In genomic region chr16:1543085-1543896, GRCh38 we compare ENCODE assay signal across 8 cellular contexts. TPM values are rescaled to one million over a fixed set of nuclear protein-coding genes. Genes with fewer than 3 reads are reported as not detected.
DNase-seq lines count a peak whose midpoint lies in the region; ATAC-seq, FAIRE-seq and TF ChIP-seq lines count a peak whose summit lies in the region.

No MANE protein-coding gene starts in this region.

- H3K36me3 ChIP-seq in H7 (replicated peaks; ENCODE audit: control insufficient read depth, insufficient read depth, low read length) (no peaks in the 10 kb centered on the region), bronchial epithelial cell (ENCODE audit: control insufficient read depth, insufficient read depth, low read length) (no peaks in the 10 kb centered on the region)

- H3K27ac Mint-ChIP-seq in T-helper 17 cell, result peak overlapping the region; percentile 88

- H3K4me3 Mint-ChIP-seq in T-helper 17 cell, result peak overlapping the region; percentile 90

- no peak for TF ChIP-seq CTCF in bronchial epithelial cell (IDR thresholded peaks at IDR 0.05; ENCODE audit: insufficient read depth, low read length, severe bottlenecking)

- in situ Hi-C loops in ACHN (cut with HindIII; ENCODE audit: low pct_ligation_motif_present, low pct_unique_long_range_greater_than_20kb, low sequenced_read_pairs), result no loop called here

- H3K4me1 Mint-ChIP-seq in T-helper 17 cell, result peaks cover 48% of the 10 kb centered on the region

- FAIRE-seq in bronchial epithelial cell (lab: Jason Lieb, UNC), result no peak

- ATAC-seq in T-helper 17 cell (peak; percentile 74), HG03039 (IDR thresholded peaks at IDR 0.05; ENCODE audit: unreplicated experiment) (no peak)

- H3K27me3 ChIP-seq in H7 (ENCODE audit: control insufficient read depth, insufficient read depth, low read length), result no peaks in the 10 kb centered on the region
- H3K27me3 ChIP-seq in bronchial epithelial cell (ENCODE audit: control insufficient read depth, insufficient read depth, low read length), result no peaks in the 10 kb centered on the region
- no peaks in the 10 kb centered on the region for H3K27me3 ChIP-seq in layer of hippocampus (ENCODE audit: control insufficient read depth, insufficient read depth, low read length)

- DNase-seq in ACHN, result peak; percentile 56
- DNase-seq in H7, result peak; percentile 91
- DNase-seq in T-helper 17 cell, result no peak
- DNase-seq in bronchial epithelial cell (ENCODE audit: low read depth), result peak; percentile 82
- peak; percentile 31 for DNase-seq in stimulated activated CD8-positive, alpha-beta memory T cell treated with anti-CD3 and anti-CD28 coated beads, Interleukin-12 subunit alpha, Interleukin-12 subunit beta, amount 100 ng/mL, for 24 hours (ENCODE audit: extremely low read depth)
- no peak for DNase-seq in midbrain (lab: John Stamatoyannopoulos, UW)

- H3K9me3 ChIP-seq in T-helper 17 cell (ENCODE audit: control insufficient read depth, low read length, poor library complexity, severe bottlenecking), result no peaks in the 10 kb centered on the region

- no peaks in the 10 kb centered on the region for H3K27me3 Mint-ChIP-seq in T-helper 17 cell

- H3K4me3 ChIP-seq in H7 (ENCODE audit: insufficient read depth, low read depth, low read length) (no peak overlapping the region), bronchial epithelial cell (ENCODE audit: low read depth, low read length) (no peak overlapping the region)

- H3K36me3 Mint-ChIP-seq in T-helper 17 cell (ENCODE audit: low read depth), result peaks cover 2% of the 10 kb centered on the region

- H3K27ac ChIP-seq in layer of hippocampus (ENCODE audit: low read depth, low read length), result peak overlapping the region; percentile 46

RNA-seq across cellular contexts. Expression of gene TMEM204, which starts 9.8 kb away (rescaled TPM):
- total RNA-seq in H7 (2014; rRNA removed; shearing (Covaris generic)), result 0.42 TPM in 1 of 2 replicates, not detected in the other
- total RNA-seq in T-helper 17 cell (10 to 100 TPM; 22.2 to 23.4 TPM), bronchial epithelial cell (under 0.01 TPM in 1 of 2 replicates, not detected in the other)

RNA-seq across cellular contexts. Expression of gene TELO2, which starts 50.1 kb away (rescaled TPM):
- total RNA-seq in H7 (2014; rRNA removed; shearing (Covaris generic)), result 50.2 and 60.3 TPM in 2 replicates
- total RNA-seq in T-helper 17 cell, result 10 to 100 TPM; 36.4 to 39.7 TPM
- 6.4 and 8.2 TPM in 2 replicates for total RNA-seq in bronchial epithelial cell

RNA-seq across cellular contexts. Expression of gene PTX4, which starts 54.5 kb away (rescaled TPM):
- not detected in 2 replicates for total RNA-seq in H7 (2014; rRNA removed; shearing (Covaris generic))
- total RNA-seq in T-helper 17 cell (not detected), bronchial epithelial cell (under 0.01 TPM in 1 of 2 replicates, not detected in the other)

Comparison
In these comparisons a context has a peak if more than half of its experiments do, and no peak if none do; other contexts are left out.
1. DNase-seq: peak in ACHN (single experiment), H7 (single experiment), bronchial epithelial cell (single experiment) and stimulated activated CD8-positive, alpha-beta memory T cell treated with anti-CD3 and anti-CD28 coated beads, Interleukin-12 subunit alpha, Interleukin-12 subunit beta, amount 100 ng/mL, for 24 hours (single experiment); none in T-helper 17 cell (0 of 3) and midbrain (single experiment).
2. RNA of gene TMEM204, which starts 9.8 kb away (total RNA-seq): 22.2 to 23.4 TPM in T-helper 17 cell; 0.42 TPM in H7 and under 0.01 TPM in bronchial epithelial cell; every median in the first group is over 10 times any median in the second.